ENCODE assay signal across 1 cellular context in the genomic region with DNA sequence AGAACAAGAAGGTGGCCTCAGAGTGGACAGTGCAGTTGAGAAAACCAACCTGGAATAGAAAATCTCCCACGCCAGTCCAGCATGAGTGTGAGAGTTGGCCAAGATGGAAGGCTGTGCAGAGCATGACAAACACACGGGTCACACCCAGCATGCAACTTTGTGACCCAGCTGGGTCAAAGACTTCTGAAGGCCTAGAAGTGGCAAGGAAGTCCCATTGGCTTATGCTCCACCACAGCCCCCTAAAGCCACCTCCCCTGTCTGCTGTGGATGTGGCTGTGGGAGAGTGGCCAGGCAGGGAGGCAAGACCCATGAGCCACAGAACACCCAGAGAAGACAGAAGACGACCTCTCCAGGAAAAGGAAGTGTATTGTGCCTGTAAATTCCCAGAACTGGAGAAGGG.
TF ChIP-seq lines count a peak whose summit lies in the region.

No MANE protein-coding gene starts in this region.

TF ChIP-seq in K562, 482 proteins besides CTCF, POLR2A, EP300 and RAD21 (continued from another document):
- TF ChIP-seq ZBTB40 (IDR thresholded peaks at IDR 0.05) (no peak), ZBTB40 (CRISPR knock-in tag; IDR thresholded peaks at IDR 0.05) (no peak), ZNF3 (CRISPR knock-in tag; IDR thresholded peaks at IDR 0.05) (no peak), ZNF274 (IDR thresholded peaks at IDR 0.05; ENCODE audit: borderline replicate concordance, low read depth, low read length) (no peak), ZNF583 (CRISPR knock-in tag; IDR thresholded peaks at IDR 0.05) (no peak), NR3C1 (CRISPR knock-in tag; IDR thresholded peaks at IDR 0.05) (no peak), SMAD1 (IDR thresholded peaks at IDR 0.05; ENCODE audit: low read depth, low read length, partially characterized antibody) (no peak), ZNF398 (CRISPR knock-in tag; IDR thresholded peaks at IDR 0.05) (no peak), BDP1 (IDR thresholded peaks at IDR 0.05; ENCODE audit: insufficient read depth, insufficient read length) (no peak), ZNF431 (CRISPR knock-in tag; IDR thresholded peaks at IDR 0.05) (no peak), FOXK1 (CRISPR knock-in tag; IDR thresholded peaks at IDR 0.05; ENCODE audit: borderline replicate concordance) (no peak), PHF20 (IDR thresholded peaks at IDR 0.05; ENCODE audit: partially characterized antibody) (no peak), DMBX1 (CRISPR knock-in tag; IDR thresholded peaks at IDR 0.05; ENCODE audit: borderline replicate concordance) (no peak), RFX7 (CRISPR knock-in tag; IDR thresholded peaks at IDR 0.05) (no peak), PKNOX1 (IDR thresholded peaks at IDR 0.05) (no peak), EHMT2 (IDR thresholded peaks at IDR 0.05) (no peak)
